ENCODE assay signal across 17 cellular contexts in genomic region chr21:43300496-43301423, GRCh38.
DNase-seq lines count a peak whose midpoint lies in the region; ATAC-seq and TF ChIP-seq lines count a peak whose summit lies in the region.
"Had no signal": no experiment of that assay in that cellular context is flagged by ENCODE, and none has a peak within 500 bp of the region (broad histone marks: within the 10 kb centered on the region; RNA-seq: fewer than 3 reads in every experiment).

No MANE protein-coding gene starts in this region.

- H3K27me3 Mint-ChIP-seq in MCF 10A (ENCODE audit: insufficient read depth, unreplicated experiment) (no peaks in the 10 kb centered on the region), nephron progenitor cell (ENCODE audit: low read depth, poor library complexity) (peaks cover 10% of the 10 kb centered on the region)

- H3K9me3 ChIP-seq in breast epithelium, result peaks cover 2 to 4% of the 10 kb centered on the region in 2 donors
- no peaks in the 10 kb centered on the region for H3K9me3 ChIP-seq in vagina
- H3K9me3 ChIP-seq in sigmoid colon, result peaks cover 0 to 2% (median 0%) of the 10 kb centered on the region in 4 donors
- H3K9me3 ChIP-seq: left lung, ovary had no signal

- H3K27ac Mint-ChIP-seq in MCF 10A (ENCODE audit: low read depth, unreplicated experiment), result no peak overlapping the region
- peak overlapping the region; percentile 39 for H3K27ac Mint-ChIP-seq in nephron progenitor cell

- TF ChIP-seq CTCF in breast epithelium (IDR thresholded peaks at IDR 0.05), result no peak
- no peak for TF ChIP-seq CTCF in MCF 10A (IDR thresholded peaks at IDR 0.05; ENCODE audit: unreplicated experiment)
- no peak for TF ChIP-seq CTCF in nephron progenitor cell (IDR thresholded peaks at IDR 0.05)
- TF ChIP-seq CTCF in vagina (IDR thresholded peaks at IDR 0.05), result no peak
- TF ChIP-seq CTCF in sigmoid colon (IDR thresholded peaks at IDR 0.05), result no peak

- H3K9me3 Mint-ChIP-seq in MCF 10A (ENCODE audit: unreplicated experiment) (no peaks in the 10 kb centered on the region), nephron progenitor cell (no peaks in the 10 kb centered on the region)

- H3K27me3 ChIP-seq in breast epithelium (no peaks in the 10 kb centered on the region), vagina (no peaks in the 10 kb centered on the region), sigmoid colon (no peaks in the 10 kb centered on the region)
- H3K27me3 ChIP-seq: left lung, ovary had no signal

- H3K4me3 ChIP-seq in breast epithelium (no peak overlapping the region), vagina (no peak overlapping the region), sigmoid colon (no peak overlapping the region)
- H3K4me3 ChIP-seq: BLaER1 treated with 17β-estradiol and CSF1 and Interleukin-3, amounts not matched to agents 10 nM and 100 nM; left lung; ovary had no signal

- H3K36me3 ChIP-seq in breast epithelium (no peaks in the 10 kb centered on the region), vagina (no peaks in the 10 kb centered on the region), sigmoid colon (no peaks in the 10 kb centered on the region)
- H3K36me3 ChIP-seq: BLaER1 treated with 17β-estradiol and CSF1 and Interleukin-3, amounts not matched to agents 10 nM and 100 nM; left lung; ovary had no signal

- CTCF ChIA-PET in MCF 10A (lab: Yijun Ruan, JAX), result no interaction called here

- no peak overlapping the region for H3K4me3 Mint-ChIP-seq in MCF 10A (ENCODE audit: unreplicated experiment)
- H3K4me3 Mint-ChIP-seq in nephron progenitor cell, result no peak overlapping the region

- peak; percentile 47 for ATAC-seq in Right ventricle myocardium superior (ENCODE audit: poor library complexity)

- WGBS in sigmoid colon, 2 donors, result 90 to 93% methylated on average over 42 of the region's 42 CpGs

- peak overlapping the region; percentile 69 to 90 for H3K27ac ChIP-seq in breast epithelium
- H3K27ac ChIP-seq in vagina, result peak overlapping the region; percentile 48
- H3K27ac ChIP-seq in sigmoid colon, result no peak overlapping the region
- H3K27ac ChIP-seq: BLaER1 treated with 17β-estradiol and CSF1 and Interleukin-3, amounts not matched to agents 10 nM and 100 nM; left lung; ovary had no signal

- no peaks in the 10 kb centered on the region for H3K4me1 ChIP-seq in breast epithelium
- H3K4me1 ChIP-seq in vagina, result peaks cover 8% of the 10 kb centered on the region
- H3K4me1 ChIP-seq in sigmoid colon, result no peaks in the 10 kb centered on the region
- H3K4me1 ChIP-seq: left lung had no signal

- POLR2A ChIA-PET in MCF 10A (lab: Yijun Ruan, JAX), result interaction anchor here (0.9 to 1.7 kb wide), 5 partner anchors 19 to 104 kb away, joined by 3 to 6 read pairs (median 3); no protein-coding TSS in a partner anchor

- DNase-seq in breast epithelium (ENCODE audit: low spot score in 2 of 2) (peak in 1 of 2 donors; percentile 82), MCF 10A (ENCODE audit: unreplicated experiment) (no peak), Right ventricle myocardium superior (peak; percentile 70), nephron progenitor cell (peak; percentile 50), vagina (ENCODE audit: extremely low spot score in 2 of 2) (no peak), NCI-H2029 (lab: John Stamatoyannopoulos, UW) (no peak), NCI-H748 treated with DMSO at 0.1 percent for 48 hours (lab: John Stamatoyannopoulos, UW) (no peak), sigmoid colon (no peak)
- DNase-seq: 8988T; activated CD4-positive, CD25-positive, alpha-beta regulatory T cell treated with anti-CD3 and anti-CD28 coated beads, Interleukin-2, amount 50 U/mL, for 72 hours; activated gamma-delta T cell treated with Interleukin-2 at 50 U/mL for 16 hours; NCI-H1092; stimulated activated CD4-positive, alpha-beta T cell treated with anti-CD3 and anti-CD28 coated beads, Interleukin-15, amount 100 ng/mL, for 24 hours; stimulated activated naive CD4-positive, alpha-beta T cell treated with Interleukin-2 at 50 U/mL for 16 hours had no signal

- TF ChIP-seq EP300 in sigmoid colon (IDR thresholded peaks at IDR 0.05), result peak in 1 of 4 donors; percentile 24

- intact Hi-C loops in breast epithelium (cut with DNase I; ENCODE audit: low total_unique reads), result no loop called here
- intact Hi-C loops in MCF 10A (cut with micrococcal nuclease), result no loop called here
- intact Hi-C loops in Right ventricle myocardium superior (cut with DNase I), result loop anchor here (5.0 kb wide), 1 partner anchor 52 kb away; no protein-coding TSS in a partner anchor
- intact Hi-C loops in vagina (cut with DNase I), result no loop called here
- intact Hi-C loops in sigmoid colon (cut with DNase I), result no loop called here

- no TSS peak for BruUV-seq in MCF 10A (replicated peaks; lab: Mats Ljungman, UMichigan)

- peaks cover 8% of the 10 kb centered on the region for H3K4me1 Mint-ChIP-seq in MCF 10A (ENCODE audit: insufficient read depth, unreplicated experiment)
- H3K4me1 Mint-ChIP-seq in nephron progenitor cell, result peaks cover 51% of the 10 kb centered on the region

- no peak for TF ChIP-seq POLR2A in breast epithelium (IDR thresholded peaks at IDR 0.05)
- no peak for TF ChIP-seq POLR2A in vagina (IDR thresholded peaks at IDR 0.05)
- TF ChIP-seq POLR2A in sigmoid colon (IDR thresholded peaks at IDR 0.05), result no peak

- H3K36me3 Mint-ChIP-seq in MCF 10A (ENCODE audit: insufficient read depth, unreplicated experiment), result no peaks in the 10 kb centered on the region
- H3K36me3 Mint-ChIP-seq in nephron progenitor cell (ENCODE audit: low read depth), result no peaks in the 10 kb centered on the region

Comparison
In these comparisons a context has a peak if more than half of its experiments do, and no peak if none do; other contexts are left out.
1. DNase-seq: peak in Right ventricle myocardium superior (single experiment) and nephron progenitor cell (single experiment); none in MCF 10A (single experiment), vagina (0 of 2), NCI-H2029 (single experiment), NCI-H748 treated with DMSO at 0.1 percent for 48 hours (single experiment) and sigmoid colon (single experiment).
2. H3K27ac ChIP-seq: peak in breast epithelium (2 of 2) and vagina (single experiment); none in sigmoid colon (0 of 4).